Comparison of ENCODE assay signal across 15 cellular contexts in the genomic region with DNA sequence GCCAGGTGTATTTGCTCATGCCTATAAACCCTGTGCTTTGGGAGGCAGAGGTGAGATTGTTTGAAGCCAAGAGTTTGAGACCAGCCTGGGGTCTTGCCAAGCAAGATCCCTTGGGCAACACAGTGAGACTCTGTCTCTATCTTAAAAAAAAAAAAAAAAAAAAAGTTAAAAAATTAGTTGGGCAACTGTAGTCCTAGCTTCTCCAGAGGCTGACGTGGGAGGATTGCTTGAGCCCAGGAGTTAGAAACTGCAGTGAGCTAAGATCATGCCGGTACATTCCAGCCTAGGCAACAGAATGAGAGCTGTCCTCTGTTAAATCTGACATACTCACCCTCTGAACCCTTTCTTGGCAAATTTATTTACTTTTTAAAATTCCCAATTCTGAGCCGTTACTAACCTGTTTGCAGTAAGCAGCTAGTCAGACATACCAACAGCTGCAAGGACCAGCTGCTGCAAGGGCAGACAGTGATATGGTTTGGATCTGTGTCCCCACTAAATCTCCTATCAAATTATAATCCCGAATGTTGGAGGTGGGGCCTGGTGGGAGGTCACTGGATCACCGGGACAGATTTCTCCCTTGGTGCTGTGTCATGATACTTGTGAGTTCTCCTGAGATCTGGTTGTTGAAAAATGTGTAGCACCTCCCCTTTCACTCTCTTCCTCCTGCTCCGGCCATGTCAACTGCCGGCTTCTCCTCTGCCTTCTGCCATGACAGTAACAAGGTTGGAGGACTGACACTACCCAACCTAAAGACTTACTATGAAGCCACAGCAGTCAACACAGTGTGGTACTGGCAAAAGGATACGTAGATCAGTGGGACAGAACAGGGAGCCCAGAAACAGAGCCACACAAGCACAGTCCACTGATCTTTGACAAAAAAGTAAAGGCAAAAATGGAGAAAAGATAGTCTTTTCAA. TPM values are rescaled to one million over a fixed set of nuclear protein-coding genes. Genes with fewer than 3 reads are reported as not detected.
DNase-seq lines count a peak whose midpoint lies in the region; ATAC-seq, FAIRE-seq and TF ChIP-seq lines count a peak whose summit lies in the region.
"Had no signal": no experiment of that assay in that cellular context is flagged by ENCODE, and none has a peak within 500 bp of the region (broad histone marks: within the 10 kb centered on the region; RNA-seq: fewer than 3 reads in every experiment).

No MANE protein-coding gene starts in this region.

- in situ Hi-C loops in GM12878 (cut with MboI) = no loop called here
- in situ Hi-C loops in GM13977 (cut with MboI; ENCODE audit: low pct_unique_long_range_greater_than_20kb, low sequenced_read_pairs, unreplicated experiment) = no loop called here

- TF ChIP-seq EP300 in GM12878 (IDR thresholded peaks at IDR 0.05; ENCODE audit: borderline replicate concordance in 1 of 2, control insufficient read depth in 1 of 2, low read depth in 2 of 2, low read length in 2 of 2) = no peak

- RAD21 ChIA-PET in GM12878 (lab: Charles Lee; ENCODE audit: unreplicated experiment) = no interaction called here

- H3K27ac ChIP-seq in GM12878 (ENCODE audit: control insufficient read depth, insufficient read depth) = no peak overlapping the region
- H3K27ac ChIP-seq in left ventricle myocardium inferior (replicated peaks) = peak overlapping the region; percentile 83
- H3K27ac ChIP-seq: skin epidermis had no signal

- H3K4me3 ChIP-seq in GM12878 = no peak overlapping the region
- H3K4me3 ChIP-seq in left ventricle myocardium inferior = no peak overlapping the region
- H3K4me3 ChIP-seq: skin epidermis, stomach had no signal

- SMC1A ChIA-PET in GM12878 (lab: Charles Lee; ENCODE audit: uncharacterized antibody, unreplicated experiment) = interaction anchor here (0.7 kb wide), 1 partner anchor 11 kb away, joined by 3 read pairs; no protein-coding TSS in a partner anchor

- FAIRE-seq in GM12878 (lab: Jason Lieb, UNC) = no peak

- TSS peak; percentile 13 for BruUV-seq in GM12878 (replicated peaks; lab: Mats Ljungman, UMichigan)

- 0 out of 2 replicates have a peak, but pooled peaks cover 4% of the 10 kb centered on the region for H4K20me1 ChIP-seq in GM12878 (ENCODE audit: control insufficient read depth, insufficient read depth)

- H3K27me3 Mint-ChIP-seq in IgD-negative memory B cell = no peaks in the 10 kb centered on the region
- H3K27me3 Mint-ChIP-seq in progenitor cell of endocrine pancreas = no peaks in the 10 kb centered on the region
- H3K27me3 Mint-ChIP-seq: natural killer cell treated with Interleukin-12 subunit alpha and Interleukin-12 subunit beta and Interleukin-15 and Interleukin-18, amount 100 ng/mL, for 72 hours; T-cell had no signal

- CTCF ChIA-PET in GM12878 (lab: Yijun Ruan, JAX) = no interaction called here

- H3K27me3 ChIP-seq in GM12878 (replicated peaks in 1 of 2; ENCODE audit: control insufficient read depth in 2 of 2, insufficient read depth in 2 of 2, low read length in 1 of 2) = no peaks in the 10 kb centered on the region
- no peaks in the 10 kb centered on the region for H3K27me3 ChIP-seq in left ventricle myocardium inferior (ENCODE audit: low read depth)
- H3K27me3 ChIP-seq: stomach had no signal

- peaks cover 40% of the 10 kb centered on the region for H3K79me2 ChIP-seq in GM12878 (ENCODE audit: control insufficient read depth, insufficient read depth, low read length)

- peaks cover 16% of the 10 kb centered on the region for H3K36me3 Mint-ChIP-seq in IgD-negative memory B cell
- H3K36me3 Mint-ChIP-seq in progenitor cell of endocrine pancreas (ENCODE audit: insufficient read depth) = peaks cover 40% of the 10 kb centered on the region

- no peak overlapping the region for H3K4me3 Mint-ChIP-seq in IgD-negative memory B cell
- no peak overlapping the region for H3K4me3 Mint-ChIP-seq in progenitor cell of endocrine pancreas (ENCODE audit: low read depth)
- H3K4me3 Mint-ChIP-seq: natural killer cell treated with Interleukin-12 subunit alpha and Interleukin-12 subunit beta and Interleukin-15 and Interleukin-18, amount 100 ng/mL, for 72 hours; T-cell had no signal

- H3K4me2 ChIP-seq in GM12878 (ENCODE audit: control insufficient read depth, insufficient read depth) = no peak overlapping the region

- H3K4me1 ChIP-seq in GM12878 (ENCODE audit: control insufficient read depth, insufficient read depth, low read length) (peaks cover 4% of the 10 kb centered on the region; the same call in 1 of the 2 replicates), left ventricle myocardium inferior (peaks cover 75% of the 10 kb centered on the region)

- H3K9me3 ChIP-seq in GM12878 (replicated peaks; ENCODE audit: control insufficient read depth, insufficient read depth, low read length) = no peaks in the 10 kb centered on the region
- no peaks in the 10 kb centered on the region for H3K9me3 ChIP-seq in left ventricle myocardium inferior (replicated peaks)
- H3K9me3 ChIP-seq: stomach had no signal

- H3K9ac ChIP-seq in GM12878 (ENCODE audit: control insufficient read depth, insufficient read depth, low read length) = no peak overlapping the region

- ATAC-seq in GM12878 (no peak), HG02623 (IDR thresholded peaks at IDR 0.05; ENCODE audit: unreplicated experiment) (no peak)
- ATAC-seq: natural killer cell treated with Interleukin-12 subunit alpha and Interleukin-12 subunit beta and Interleukin-15 and Interleukin-18, amount 100 ng/mL, for 72 hours; T-cell had no signal

- no peak for TF ChIP-seq CTCF in GM12878 (IDR thresholded peaks at IDR 0.05 in 2 of 3, conservative IDR thresholded peaks at IDR 0.05 in 1 of 3; ENCODE audit: control insufficient read depth in 2 of 3, extremely low read depth in 1 of 3, insufficient read depth in 1 of 3, low read depth in 3 of 3, low read length in 3 of 3)
- no peak for TF ChIP-seq CTCF in left ventricle myocardium inferior (IDR thresholded peaks at IDR 0.05; ENCODE audit: borderline replicate concordance)
- TF ChIP-seq CTCF in progenitor cell of endocrine pancreas (IDR thresholded peaks at IDR 0.05; ENCODE audit: unreplicated experiment) = no peak
- TF ChIP-seq CTCF in GM20000 (IDR thresholded peaks at IDR 0.05; ENCODE audit: extremely low read depth, missing control alignments) = no peak
- no peak for TF ChIP-seq CTCF in GM13977 (IDR thresholded peaks at IDR 0.05; ENCODE audit: extremely low read depth, insufficient read depth, missing control alignments)

- peaks cover 42 to 48% (median 44%) of the 10 kb centered on the region in 3 donors for H3K4me1 Mint-ChIP-seq in IgD-negative memory B cell
- H3K4me1 Mint-ChIP-seq in progenitor cell of endocrine pancreas (ENCODE audit: low read depth) = peaks cover 11% of the 10 kb centered on the region

- WGBS in GM12878 (ENCODE audit: insufficient coverage, insufficient replicate concordance, low lambda C conversion rate, missing lambda C conversion rate) = 95% methylated on average over 8 of the region's 8 CpGs

- H2AFZ ChIP-seq in GM12878 (ENCODE audit: control insufficient read depth, low read depth, low read length) = no peak overlapping the region

- H3K27ac Mint-ChIP-seq in IgD-negative memory B cell (peak overlapping the region in 2 of 3 donors; percentile 46 to 50), progenitor cell of endocrine pancreas (peak overlapping the region; percentile 25)
- H3K27ac Mint-ChIP-seq: natural killer cell treated with Interleukin-12 subunit alpha and Interleukin-12 subunit beta and Interleukin-15 and Interleukin-18, amount 100 ng/mL, for 72 hours; T-cell had no signal

- POLR2A ChIA-PET in GM12878 (lab: Charles Lee) = interaction anchor here (0.7 kb wide), 1 partner anchor 24 kb away, joined by 5 read pairs; no protein-coding TSS in a partner anchor

- DNase-seq in GM12878 (ENCODE audit: low read depth, low spot score) (no peak), left ventricle myocardium inferior (no peak), progenitor cell of endocrine pancreas (ENCODE audit: low spot score, unreplicated experiment) (no peak), GM20000 (ENCODE audit: low spot score) (no peak), GM13977 (ENCODE audit: low spot score) (no peak)
- no peak for DNase-seq in effector CD8-positive, alpha-beta T cell (lab: John Stamatoyannopoulos, UW)
- DNase-seq: activated CD4-positive, CD25-positive, alpha-beta regulatory T cell treated with anti-CD3 and anti-CD28 coated beads, Interleukin-2, amount 50 U/mL, for 72 hours; hippocampal formation; NCI-H187 treated with DMSO at 0.1 percent for 48 hours; stomach; T-cell had no signal

- peaks cover 14 to 35% of the 10 kb centered on the region in 2 experiments for H3K36me3 ChIP-seq in GM12878 (ENCODE audit: control insufficient read depth in 2 of 2, insufficient read depth in 2 of 2, low read length in 1 of 2)
- H3K36me3 ChIP-seq in left ventricle myocardium inferior = peaks cover 55% of the 10 kb centered on the region

- TF ChIP-seq POLR2A in GM12878 (IDR thresholded peaks at IDR 0.05; ENCODE audit: low read depth, low read length) = no peak

- TF ChIP-seq RAD21 in GM12878 (IDR thresholded peaks at IDR 0.05; ENCODE audit: insufficient read depth, low read depth, low read length) = no peak

- H3K9me3 Mint-ChIP-seq in IgD-negative memory B cell = no peaks in the 10 kb centered on the region
- H3K9me3 Mint-ChIP-seq in progenitor cell of endocrine pancreas (ENCODE audit: low read depth) = no peaks in the 10 kb centered on the region
- H3K9me3 Mint-ChIP-seq: natural killer cell treated with Interleukin-12 subunit alpha and Interleukin-12 subunit beta and Interleukin-15 and Interleukin-18, amount 100 ng/mL, for 72 hours; T-cell had no signal

- intact Hi-C loops in GM12878 (cut with micrococcal nuclease; ENCODE audit: unreplicated experiment) (no loop called here), left ventricle myocardium inferior (cut with micrococcal nuclease) (no loop called here)

TF ChIP-seq in GM12878, 131 proteins besides CTCF, POLR2A, EP300 and RAD21 (continues in another document):
- TF ChIP-seq MTA2 (IDR thresholded peaks at IDR 0.05; ENCODE audit: low read depth) = no peak

RNA-seq across cellular contexts. Expression of a gene that starts 10.6 kb away (rescaled TPM):
- polyA plus RNA-seq in IgD-negative memory B cell (321 TPM), GM12878 (2011; rRNA removed) (116 and 202 TPM in 2 replicates), GM12878 (2014; fragmentation: Illumina TruSeq; extraction: Trizol) (253 and 260 TPM in 2 replicates), GM12878 (2014; fragmentation: Nextera tagmentation; extraction: Ambion mirVana) (100 to 1,000 TPM; 113 to 170 TPM), GM12878 (2014; rRNA removed) (281 and 350 TPM in 2 replicates), GM12878 (2016; fragmentation: Nextera tagmentation; extraction: Ambion mirVana) (100 to 1,000 TPM; 271 to 274 TPM)
- 112 and 136 TPM in 2 replicates for total RNA-seq in GM12878 (2013; cell fraction: nucleolus; rRNA removed)
- total RNA-seq in GM12878 (2014; rRNA removed) (283 and 287 TPM in 2 replicates), GM12878 (2014; rRNA removed; fragmentation: Illumina TruSeq; extraction: Trizol) (171 and 183 TPM in 2 replicates), GM12878 (2021) (268 and 270 TPM in 2 replicates), left ventricle myocardium inferior (138 TPM), progenitor cell of endocrine pancreas (153 and 159 TPM in 2 replicates)
- 66.0 TPM for polyA plus RNA-seq in GM12878 (2011; ENCODE audit: low read depth)
- 270 and 276 TPM in 2 replicates for polyA plus RNA-seq in GM12878 (2011; cell fraction: cytosol; rRNA removed)
- polyA plus RNA-seq in GM12878 (2011; cell fraction: nucleus; rRNA removed) = 172 and 285 TPM in 2 replicates
- polyA plus RNA-seq in GM12878 (2012) = 121 and 128 TPM in 2 replicates
- polyA minus RNA-seq in GM12878 (2011; rRNA and poly(A)+ RNA removed) = 185 and 231 TPM in 2 replicates
- polyA minus RNA-seq in GM12878 (2011; cell fraction: cytosol; rRNA and poly(A)+ RNA removed) = 74.6 and 90.0 TPM in 2 replicates
- 83.4 and 139 TPM in 2 replicates for polyA minus RNA-seq in GM12878 (2011; cell fraction: nucleus; rRNA and poly(A)+ RNA removed)
